19 cellular contexts compared by ENCODE assay signal in genomic region chr7:99244942-99245341, GRCh38. TPM values are rescaled to one million over a fixed set of nuclear protein-coding genes. Genes with fewer than 3 reads are reported as not detected.
DNase-seq lines count a peak whose midpoint lies in the region; ATAC-seq, FAIRE-seq and TF ChIP-seq lines count a peak whose summit lies in the region.
"Had no signal": no experiment of that assay in that cellular context is flagged by ENCODE, and none has a peak within 500 bp of the region (broad histone marks: within the 10 kb centered on the region; RNA-seq: fewer than 3 reads in every experiment).

No MANE protein-coding gene starts in this region.

- H3K36me3 ChIP-seq in MG63 (no peaks in the 10 kb centered on the region), bronchial epithelial cell (ENCODE audit: control insufficient read depth, insufficient read depth, low read length) (no peaks in the 10 kb centered on the region)
- H3K36me3 ChIP-seq: left lung, uterus had no signal

- H3K9me3 Mint-ChIP-seq in progenitor cell of endocrine pancreas (ENCODE audit: low read depth) = no peaks in the 10 kb centered on the region

- no peaks in the 10 kb centered on the region for H3K27me3 ChIP-seq in MG63
- H3K27me3 ChIP-seq in bronchial epithelial cell (ENCODE audit: control insufficient read depth, insufficient read depth, low read length) = no peaks in the 10 kb centered on the region
- H3K27me3 ChIP-seq: left lung, uterus had no signal

- no peak overlapping the region for H3K4me3 Mint-ChIP-seq in progenitor cell of endocrine pancreas (ENCODE audit: low read depth)
- H3K4me3 Mint-ChIP-seq: T-helper 17 cell had no signal

- DNase-seq in Daoy (ENCODE audit: low read depth) = peak; percentile 85
- DNase-seq in MG63 = peak; percentile 75
- peak; percentile 85 for DNase-seq in bronchial epithelial cell (ENCODE audit: low read depth)
- DNase-seq in myocyte (ENCODE audit: low read depth) = peak; percentile 97
- no peak for DNase-seq in progenitor cell of endocrine pancreas (ENCODE audit: low spot score, unreplicated experiment)
- no peak for DNase-seq in activated CD8-positive, alpha-beta memory T cell treated with anti-CD3 and anti-CD28 coated beads, Interleukin-2, amount 50 U/mL, for 4 hours
- DNase-seq in GOT3 (lab: John Stamatoyannopoulos, UW) = no peak
- DNase-seq: activated CD8-positive, alpha-beta memory T cell treated with anti-CD3 and anti-CD28 coated beads for 24 hours; COR-L47; effector memory CD4-positive, alpha-beta T cell; GF-D8; left lung; NCI-H2227 treated with DMSO at 0.1 percent for 48 hours; T-helper 17 cell; uterus had no signal

- H3K27ac Mint-ChIP-seq in progenitor cell of endocrine pancreas = no peak overlapping the region
- H3K27ac Mint-ChIP-seq: T-helper 17 cell had no signal

- H3K4me1 Mint-ChIP-seq in progenitor cell of endocrine pancreas (ENCODE audit: low read depth) = no peaks in the 10 kb centered on the region
- H3K4me1 Mint-ChIP-seq: T-helper 17 cell had no signal

- H3K27me3 Mint-ChIP-seq in progenitor cell of endocrine pancreas = peaks cover 6% of the 10 kb centered on the region

- H3K36me3 Mint-ChIP-seq in progenitor cell of endocrine pancreas (ENCODE audit: insufficient read depth) = no peaks in the 10 kb centered on the region

- H3K4me3 ChIP-seq in MG63 = no peak overlapping the region
- no peak overlapping the region for H3K4me3 ChIP-seq in bronchial epithelial cell (ENCODE audit: low read depth, low read length)
- H3K4me3 ChIP-seq: left lung, uterus had no signal

- ATAC-seq in HG03469 (IDR thresholded peaks at IDR 0.05; ENCODE audit: unreplicated experiment) = no peak
- ATAC-seq: left lung, Right ventricle myocardium inferior, T-helper 17 cell had no signal

- TF ChIP-seq CTCF in bronchial epithelial cell (IDR thresholded peaks at IDR 0.05; ENCODE audit: insufficient read depth, low read length, severe bottlenecking) (no peak), progenitor cell of endocrine pancreas (IDR thresholded peaks at IDR 0.05; ENCODE audit: unreplicated experiment) (no peak)

- FAIRE-seq in bronchial epithelial cell (lab: Jason Lieb, UNC) = no peak

- H3K9me3 ChIP-seq in MG63 = no peaks in the 10 kb centered on the region
- H3K9me3 ChIP-seq: left lung, uterus had no signal

RNA-seq across cellular contexts. Expression of gene MYH16, which starts 27.7 kb away (rescaled TPM):
- 0.51 TPM in 1 of 2 replicates, not detected in the other for total RNA-seq in Daoy (2014; rRNA removed; shearing (Covaris generic))
- total RNA-seq in MG63 (2014; rRNA removed; shearing (Covaris generic); ENCODE audit: low replicate concordance) = not detected in 2 replicates
- total RNA-seq in bronchial epithelial cell (0.26 and 0.53 TPM in 2 replicates), myocyte (not detected in 2 replicates), progenitor cell of endocrine pancreas (not detected in 2 replicates)
- not detected for polyA plus RNA-seq in myocyte (2012)
- total RNA-seq: fibroblast of villous mesenchyme, left lung, Right ventricle myocardium inferior, T-helper 17 cell, uterus had no signal
- polyA plus RNA-seq: adipose tissue had no signal

RNA-seq across cellular contexts. Expression of gene KPNA7, which starts 37.0 kb away (rescaled TPM):
- not detected in 2 replicates for total RNA-seq in Daoy (2014; rRNA removed; shearing (Covaris generic))
- total RNA-seq in MG63 (2014; rRNA removed; shearing (Covaris generic); ENCODE audit: low replicate concordance) = not detected in 2 replicates
- total RNA-seq in bronchial epithelial cell (0.77 and 1.8 TPM in 2 replicates), myocyte (not detected in 2 replicates), progenitor cell of endocrine pancreas (0.34 TPM in 1 of 2 replicates, not detected in the other)
- not detected for polyA plus RNA-seq in myocyte (2012)
- total RNA-seq: fibroblast of villous mesenchyme, Right ventricle myocardium inferior, T-helper 17 cell, uterus had no signal

Comparison
In these comparisons a context has a peak if more than half of its experiments do, and no peak if none do; other contexts are left out.
1. DNase-seq: peak in Daoy (single experiment), MG63 (single experiment), bronchial epithelial cell (single experiment) and myocyte (single experiment); none in progenitor cell of endocrine pancreas (single experiment), activated CD8-positive, alpha-beta memory T cell treated with anti-CD3 and anti-CD28 coated beads, Interleukin-2, amount 50 U/mL, for 4 hours (single experiment) and GOT3 (single experiment).